In the genomic region with DNA sequence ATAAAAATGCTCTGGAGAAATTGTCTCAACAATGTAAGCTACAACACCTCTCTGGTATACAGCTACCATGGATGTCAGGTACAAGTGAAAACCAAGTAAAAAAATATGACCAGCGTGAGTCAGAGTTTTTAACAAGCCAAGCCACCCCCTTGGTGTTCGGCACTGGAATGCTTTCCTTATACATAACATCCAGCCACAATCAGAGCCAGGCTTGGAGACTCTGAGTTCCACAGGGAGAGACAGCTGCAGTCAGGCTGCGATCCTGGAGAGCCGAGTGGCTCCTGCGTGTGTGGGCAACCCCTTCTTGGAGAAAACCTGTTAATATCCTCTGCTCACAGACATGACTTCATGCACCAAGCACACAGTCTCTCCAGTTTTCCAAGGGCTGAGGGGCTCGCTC, we compare ENCODE assay signal across 14 cellular contexts. TPM values are rescaled to one million over a fixed set of nuclear protein-coding genes. Genes with fewer than 3 reads are reported as not detected.
A peak's percentile ranks its signal among the peaks of the same experiment; 100 is the strongest.
DNase-seq lines count a peak whose midpoint lies in the region; FAIRE-seq and TF ChIP-seq lines count a peak whose summit lies in the region.
"Had no signal": no experiment of that assay in that cellular context is flagged by ENCODE, and none has a peak within 500 bp of the region (broad histone marks: within the 10 kb centered on the region; RNA-seq: fewer than 3 reads in every experiment).

No MANE protein-coding gene starts in this region.

- CTCF ChIA-PET in MCF 10A (lab: Yijun Ruan, JAX) = interaction anchor here (2.9 to 5.2 kb wide), 2 partner anchors 14 to 46 kb away, joined by 14 to 38 read pairs; no protein-coding TSS in a partner anchor

- no peaks in the 10 kb centered on the region for H3K27me3 ChIP-seq in breast epithelium
- H3K27me3 ChIP-seq in bronchial epithelial cell (ENCODE audit: control insufficient read depth, insufficient read depth, low read length) = no peaks in the 10 kb centered on the region
- H3K27me3 ChIP-seq in ovary = no peaks in the 10 kb centered on the region

- DNase-seq in MCF 10A (ENCODE audit: unreplicated experiment) = peak; percentile 42
- no peak for DNase-seq in breast epithelium (ENCODE audit: low spot score in 2 of 2)
- peak; percentile 68 for DNase-seq in bronchial epithelial cell (ENCODE audit: low read depth)
- DNase-seq in myocyte (ENCODE audit: low read depth) = peak; percentile 95
- DNase-seq in caudate nucleus (lab: John Stamatoyannopoulos, UW) = no peak
- DNase-seq in GM19240 (ENCODE audit: insufficient read length, low spot score) = no peak
- DNase-seq in ovary = no peak
- no peak for DNase-seq in GM13976 (ENCODE audit: low spot score)
- DNase-seq: effector memory CD8-positive, alpha-beta T cell; NCI-H1092 treated with DMSO at 0.1 percent for 48 hours; NCI-H510A treated with DMSO at 0.1 percent for 48 hours had no signal

- H3K4me3 ChIP-seq in breast epithelium (no peak overlapping the region), bronchial epithelial cell (ENCODE audit: low read depth, low read length) (no peak overlapping the region), ovary (no peak overlapping the region)

- POLR2A ChIA-PET in MCF 10A (lab: Yijun Ruan, JAX) = interaction anchor here (0.9 to 1.4 kb wide), 2 partner anchors 10 to 19 kb away, joined by 3 to 5 read pairs; no protein-coding TSS in a partner anchor

- TF ChIP-seq CTCF in MCF 10A (IDR thresholded peaks at IDR 0.05; ENCODE audit: unreplicated experiment) (no peak), breast epithelium (IDR thresholded peaks at IDR 0.05) (no peak), bronchial epithelial cell (IDR thresholded peaks at IDR 0.05; ENCODE audit: insufficient read depth, low read length, severe bottlenecking) (no peak), ovary (IDR thresholded peaks at IDR 0.05) (no peak), GM13976 (IDR thresholded peaks at IDR 0.05; ENCODE audit: borderline replicate concordance, control extremely low read depth, extremely low read depth, insufficient read depth, missing control alignments) (no peak)

- no peak for FAIRE-seq in bronchial epithelial cell (lab: Jason Lieb, UNC)

- H3K4me1 ChIP-seq in breast epithelium (no peaks in the 10 kb centered on the region), ovary (ENCODE audit: insufficient read depth) (no peaks in the 10 kb centered on the region)

- H3K27me3 Mint-ChIP-seq in MCF 10A (ENCODE audit: insufficient read depth, unreplicated experiment) = no peaks in the 10 kb centered on the region
- H3K27me3 Mint-ChIP-seq: effector memory CD8-positive, alpha-beta T cell had no signal

- H3K9me3 ChIP-seq in breast epithelium (no peaks in the 10 kb centered on the region), ovary (no peaks in the 10 kb centered on the region)

- 46 to 65% (median 48%) methylated on average over 6 of the region's 6 CpGs for WGBS in ovary, 3 donors

- peaks cover 6% of the 10 kb centered on the region for H3K36me3 Mint-ChIP-seq in MCF 10A (ENCODE audit: insufficient read depth, unreplicated experiment)
- H3K36me3 Mint-ChIP-seq: WTC11 had no signal

- peaks cover 34% of the 10 kb centered on the region for H3K4me1 Mint-ChIP-seq in MCF 10A (ENCODE audit: insufficient read depth, unreplicated experiment)

- BruUV-seq in MCF 10A (replicated peaks; lab: Mats Ljungman, UMichigan) = no TSS peak

- TF ChIP-seq POLR2A in breast epithelium (IDR thresholded peaks at IDR 0.05) = no peak
- no peak for TF ChIP-seq POLR2A in ovary (IDR thresholded peaks at IDR 0.05)

- intact Hi-C loops in MCF 10A (cut with micrococcal nuclease) = no loop called here
- intact Hi-C loops in breast epithelium (cut with DNase I; ENCODE audit: low total_unique reads) = no loop called here
- intact Hi-C loops in ovary (cut with DNase I) = no loop called here

- no peak overlapping the region for H3K27ac Mint-ChIP-seq in MCF 10A (ENCODE audit: low read depth, unreplicated experiment)
- H3K27ac Mint-ChIP-seq: WTC11 had no signal

- TF ChIP-seq EP300 in ovary (IDR thresholded peaks at IDR 0.05) = no peak

- H3K27ac ChIP-seq in breast epithelium (peak overlapping the region in 1 of 2 donors; percentile 12), caudate nucleus (ENCODE audit: low read depth, low read length) (no peak overlapping the region), ovary (no peak overlapping the region)
- H3K27ac ChIP-seq: 22Rv1 had no signal

- H3K4me3 Mint-ChIP-seq in MCF 10A (ENCODE audit: unreplicated experiment) = no peak overlapping the region
- H3K4me3 Mint-ChIP-seq: effector memory CD8-positive, alpha-beta T cell; WTC11 had no signal

- in situ Hi-C loops in GM13976 (cut with MboI; ENCODE audit: low sequenced_read_pairs, unreplicated experiment) = no loop called here

- H3K36me3 ChIP-seq in breast epithelium = no peaks in the 10 kb centered on the region
- H3K36me3 ChIP-seq in bronchial epithelial cell (ENCODE audit: control insufficient read depth, insufficient read depth, low read length) = no peaks in the 10 kb centered on the region
- H3K36me3 ChIP-seq in ovary = no peaks in the 10 kb centered on the region

- H3K9me3 Mint-ChIP-seq in MCF 10A (ENCODE audit: unreplicated experiment) = no peaks in the 10 kb centered on the region
- H3K9me3 Mint-ChIP-seq: effector memory CD8-positive, alpha-beta T cell had no signal

RNA-seq across cellular contexts. Expression of gene TSPAN2, which starts 21.8 kb away (rescaled TPM):
- total RNA-seq in MCF 10A (2022) (0.42 TPM in 1 of 2 replicates, not detected in the other), breast epithelium (1 to 10 TPM; 2.6 to 9.7 (median 3.7) TPM), bronchial epithelial cell (0.13 and 0.26 TPM in 2 replicates), myocyte (0.51 and 0.88 TPM in 2 replicates), ovary (10 to 100 TPM in 2 of 7 donors, 1 to 10 TPM in 5; 1.7 to 21.4 (median 4.1) TPM)
- polyA plus RNA-seq in myocyte (2012) = 31.9 TPM
- polyA plus RNA-seq in ovary = 10 to 100 TPM in 1 of 2 donors, 1 to 10 TPM in 1; 3.5 to 12.5 TPM

RNA-seq across cellular contexts. Expression of gene TSHB, which starts 37.8 kb away (rescaled TPM):
- total RNA-seq in MCF 10A (2022) (not detected in 2 replicates), breast epithelium (not detected), bronchial epithelial cell (not detected in 2 replicates), myocyte (not detected in 2 replicates), ovary (not detected)
- polyA plus RNA-seq in myocyte (2012) = not detected
- polyA plus RNA-seq in ovary = not detected
- total RNA-seq: subcutaneous adipose tissue, WTC11 had no signal

Comparison
In these comparisons a context has a peak if more than half of its experiments do, and no peak if none do; other contexts are left out.
1. DNase-seq: peak in MCF 10A (single experiment), bronchial epithelial cell (single experiment) and myocyte (single experiment); none in breast epithelium (0 of 2), caudate nucleus (0 of 61), GM19240 (single experiment), ovary (0 of 5) and GM13976 (single experiment).